In the genomic region with DNA sequence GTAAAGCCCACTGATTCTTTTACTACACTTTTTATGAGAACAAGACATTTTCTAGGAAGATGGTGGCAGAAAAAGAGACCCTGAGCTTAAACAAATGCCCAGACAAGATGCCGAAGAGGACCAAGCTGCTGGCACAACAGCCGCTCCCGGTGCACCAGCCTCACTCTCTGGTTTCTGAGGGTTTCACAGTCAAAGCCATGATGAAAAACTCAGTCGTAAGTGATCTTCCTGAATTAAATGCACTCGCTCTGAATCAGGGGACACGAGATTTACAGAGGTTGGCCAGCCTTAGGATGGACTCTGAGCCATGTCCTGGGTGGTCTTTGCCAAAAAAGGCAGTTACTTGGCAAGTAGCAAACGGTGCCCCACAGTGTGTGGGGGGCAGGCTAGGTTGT, we compare ENCODE assay signal across 8 cellular contexts. TPM values are rescaled to one million over a fixed set of nuclear protein-coding genes. Genes with fewer than 3 reads are reported as not detected.
A peak's percentile ranks its signal among the peaks of the same experiment; 100 is the strongest.
DNase-seq lines count a peak whose midpoint lies in the region; ATAC-seq and TF ChIP-seq lines count a peak whose summit lies in the region.

No MANE protein-coding gene starts in this region.

- no peaks in the 10 kb centered on the region for H3K36me3 Mint-ChIP-seq in HFFc6 (ENCODE audit: low read depth)
- H3K36me3 Mint-ChIP-seq in activated T-helper 17 cell treated with anti-CD3 and anti-CD28 coated beads, Interleukin-2, amount 50 U/mL, for 72 hours (ENCODE audit: low read depth), result no peaks in the 10 kb centered on the region
- H3K36me3 Mint-ChIP-seq in stimulated activated effector memory CD8-positive, alpha-beta T cell treated with anti-CD3 and anti-CD28 coated beads, Interleukin-12 subunit alpha, Interleukin-12 subunit beta, amount 100 ng/mL, for 72 hours, result peaks cover 6% of the 10 kb centered on the region

- H3K27me3 Mint-ChIP-seq in HFFc6 (ENCODE audit: insufficient read depth), result no peaks in the 10 kb centered on the region
- no peaks in the 10 kb centered on the region for H3K27me3 Mint-ChIP-seq in activated T-helper 17 cell treated with anti-CD3 and anti-CD28 coated beads, Interleukin-2, amount 50 U/mL, for 72 hours

- no peak for TF ChIP-seq CTCF in HFFc6 (IDR thresholded peaks at IDR 0.05)
- TF ChIP-seq CTCF in GM20000 (IDR thresholded peaks at IDR 0.05; ENCODE audit: extremely low read depth, missing control alignments), result no peak

- peak overlapping the region; percentile 87 for H3K27ac Mint-ChIP-seq in HFFc6
- peak overlapping the region; percentile 96 for H3K27ac Mint-ChIP-seq in activated T-helper 17 cell treated with anti-CD3 and anti-CD28 coated beads, Interleukin-2, amount 50 U/mL, for 72 hours
- peak overlapping the region; percentile 92 for H3K27ac Mint-ChIP-seq in stimulated activated effector memory CD8-positive, alpha-beta T cell treated with anti-CD3 and anti-CD28 coated beads, Interleukin-12 subunit alpha, Interleukin-12 subunit beta, amount 100 ng/mL, for 72 hours

- DNase-seq in HFFc6, result no peak
- peak; percentile 27 to 63 for DNase-seq in hippocampal formation (lab: John Stamatoyannopoulos, UW)
- DNase-seq in stimulated activated effector memory CD8-positive, alpha-beta T cell treated with anti-CD3 and anti-CD28 coated beads, Interleukin-12 subunit alpha, Interleukin-12 subunit beta, amount 100 ng/mL, for 72 hours (ENCODE audit: low spot score in 2 of 2), result no peak
- no peak for DNase-seq in stimulated activated naive CD4-positive, alpha-beta T cell treated with Interleukin-2 at 50 U/mL for 16 hours (lab: John Stamatoyannopoulos, UW)
- DNase-seq in GM20000 (ENCODE audit: low spot score), result no peak

- no peak for ATAC-seq in activated T-helper 17 cell treated with anti-CD3 and anti-CD28 coated beads, Interleukin-2, amount 50 U/mL, for 72 hours (replicated peaks)
- no peak for ATAC-seq in stimulated activated effector memory CD8-positive, alpha-beta T cell treated with anti-CD3 and anti-CD28 coated beads, Interleukin-12 subunit alpha, Interleukin-12 subunit beta, amount 100 ng/mL, for 72 hours
- ATAC-seq in GM19395 (IDR thresholded peaks at IDR 0.05; ENCODE audit: unreplicated experiment) (no peak), GM18907 (IDR thresholded peaks at IDR 0.05; ENCODE audit: unreplicated experiment) (no peak)

- H3K4me3 Mint-ChIP-seq in HFFc6, result peak overlapping the region; percentile 89
- H3K4me3 Mint-ChIP-seq in activated T-helper 17 cell treated with anti-CD3 and anti-CD28 coated beads, Interleukin-2, amount 50 U/mL, for 72 hours, result peak overlapping the region; percentile 82
- peak overlapping the region; percentile 77 for H3K4me3 Mint-ChIP-seq in stimulated activated effector memory CD8-positive, alpha-beta T cell treated with anti-CD3 and anti-CD28 coated beads, Interleukin-12 subunit alpha, Interleukin-12 subunit beta, amount 100 ng/mL, for 72 hours

- peaks cover 8% of the 10 kb centered on the region for H3K4me1 Mint-ChIP-seq in HFFc6 (ENCODE audit: low read depth)
- peaks cover 6% of the 10 kb centered on the region for H3K4me1 Mint-ChIP-seq in activated T-helper 17 cell treated with anti-CD3 and anti-CD28 coated beads, Interleukin-2, amount 50 U/mL, for 72 hours
- H3K4me1 Mint-ChIP-seq in stimulated activated effector memory CD8-positive, alpha-beta T cell treated with anti-CD3 and anti-CD28 coated beads, Interleukin-12 subunit alpha, Interleukin-12 subunit beta, amount 100 ng/mL, for 72 hours, result peaks cover 13% of the 10 kb centered on the region

- H3K9me3 Mint-ChIP-seq in HFFc6, result no peaks in the 10 kb centered on the region
- H3K9me3 Mint-ChIP-seq in activated T-helper 17 cell treated with anti-CD3 and anti-CD28 coated beads, Interleukin-2, amount 50 U/mL, for 72 hours, result no peaks in the 10 kb centered on the region
- peaks cover 3% of the 10 kb centered on the region for H3K9me3 Mint-ChIP-seq in stimulated activated effector memory CD8-positive, alpha-beta T cell treated with anti-CD3 and anti-CD28 coated beads, Interleukin-12 subunit alpha, Interleukin-12 subunit beta, amount 100 ng/mL, for 72 hours

RNA-seq across cellular contexts. Expression of a gene that starts 0.4 kb away (rescaled TPM):
- not detected for total RNA-seq in HFFc6 (2021; fragmentation: NEBNext Ultra II Directional; extraction: Animal tissue kit (Norgen Biotek cat#: 25700))
- not detected for total RNA-seq in activated T-helper 17 cell treated with anti-CD3 and anti-CD28 coated beads, Interleukin-2, amount 50 U/mL, for 72 hours

RNA-seq across cellular contexts. Expression of a gene that starts 0.6 kb away (rescaled TPM):
- under 1 TPM in 1 of 6 experiments, not detected in 5; 0.32 TPM for total RNA-seq in HFFc6 (2021; fragmentation: NEBNext Ultra II Directional; extraction: Animal tissue kit (Norgen Biotek cat#: 25700))
- total RNA-seq in activated T-helper 17 cell treated with anti-CD3 and anti-CD28 coated beads, Interleukin-2, amount 50 U/mL, for 72 hours, result under 1 TPM; 0.84 to 0.87 TPM

Comparison
In these comparisons a context has a peak if more than half of its experiments do, and no peak if none do; other contexts are left out.
1. DNase-seq: peak in hippocampal formation (2 of 2); none in HFFc6 (single experiment), stimulated activated effector memory CD8-positive, alpha-beta T cell treated with anti-CD3 and anti-CD28 coated beads, Interleukin-12 subunit alpha, Interleukin-12 subunit beta, amount 100 ng/mL, for 72 hours (0 of 2), stimulated activated naive CD4-positive, alpha-beta T cell treated with Interleukin-2 at 50 U/mL for 16 hours (single experiment) and GM20000 (single experiment).
2. Peak in every context shown above with its lines, with median percentiles within 50 percentile points of each other: H3K27ac Mint-ChIP-seq and H3K4me3 Mint-ChIP-seq.